Comparison of ENCODE assay signal across 12 cellular contexts in the genomic region with DNA sequence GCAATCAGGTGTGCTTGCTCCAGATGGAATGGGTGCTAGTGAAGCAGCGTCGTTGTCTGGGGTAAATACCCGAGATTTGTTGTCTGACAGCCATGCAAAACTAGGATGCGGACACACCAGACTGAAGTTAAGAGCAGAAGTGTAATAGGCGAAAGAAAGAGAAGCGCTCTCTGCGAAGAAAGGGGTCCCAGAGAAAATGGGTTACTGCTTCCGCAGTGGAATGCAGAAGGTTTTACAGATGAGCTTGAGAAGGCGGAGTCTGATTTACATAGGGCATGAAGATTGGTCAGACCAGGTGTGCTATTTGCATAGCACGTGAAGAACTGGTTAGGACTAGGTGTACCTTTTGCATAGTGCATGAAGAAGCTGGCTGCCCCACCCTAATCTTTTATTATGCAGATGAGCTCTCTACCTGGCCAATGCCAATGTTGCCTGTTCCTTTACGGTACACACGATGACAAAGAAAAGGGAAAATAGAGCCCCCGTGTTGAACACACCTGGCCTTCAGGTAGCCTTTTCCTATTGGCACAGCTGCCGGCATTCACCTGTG. TPM values are rescaled to one million over a fixed set of nuclear protein-coding genes. Genes with fewer than 3 reads are reported as not detected.
DNase-seq lines count a peak whose midpoint lies in the region; ATAC-seq and TF ChIP-seq lines count a peak whose summit lies in the region.
"Had no signal": no experiment of that assay in that cellular context is flagged by ENCODE, and none has a peak within 500 bp of the region (broad histone marks: within the 10 kb centered on the region; RNA-seq: fewer than 3 reads in every experiment).

No MANE protein-coding gene starts in this region.

- no peak overlapping the region for H3K27ac Mint-ChIP-seq in CD4-positive, alpha-beta T cell
- H3K27ac Mint-ChIP-seq: stimulated activated memory B cell treated with anti-CD40 and anti-IgM and Interleukin-4, amounts not matched to agents 10 μg/mL and 1 μg/mL and 100 μg/mL, for 72 hours had no signal

- DNase-seq in CD4-positive, alpha-beta T cell = no peak
- DNase-seq in NCI-H1436 treated with DMSO at 0.1 percent for 48 hours (lab: John Stamatoyannopoulos, UW) (peak; percentile 75), SW480 (ENCODE audit: low spot score) (peak; percentile 92), lower lobe of right lung (no peak), Ammon's horn (ENCODE audit: low spot score) (no peak), T1000 (lab: John Stamatoyannopoulos, UW) (no peak)
- DNase-seq: dorsolateral prefrontal cortex, NCI-H524 treated with DMSO at 0.1 percent for 48 hours had no signal

- H3K9me3 Mint-ChIP-seq in CD4-positive, alpha-beta T cell = no peaks in the 10 kb centered on the region
- H3K9me3 Mint-ChIP-seq: stimulated activated memory B cell treated with anti-CD40 and anti-IgM and Interleukin-4, amounts not matched to agents 10 μg/mL and 1 μg/mL and 100 μg/mL, for 72 hours had no signal

- H3K4me1 Mint-ChIP-seq in CD4-positive, alpha-beta T cell (ENCODE audit: low read depth) = peaks cover 17% of the 10 kb centered on the region

- CTCF ChIA-PET in CD4-positive, alpha-beta T cell (lab: Charles Lee) = interaction anchor here (1.6 kb wide), 1 partner anchor 104 kb away, joined by 6 read pairs; no protein-coding TSS in a partner anchor

- H3K9me3 ChIP-seq in CD4-positive, alpha-beta T cell (ENCODE audit: control insufficient read depth, low read length) = no peaks in the 10 kb centered on the region
- no peaks in the 10 kb centered on the region for H3K9me3 ChIP-seq in lower lobe of right lung

- ATAC-seq in CD4-positive, alpha-beta T cell (ENCODE audit: poor library complexity) = peak; percentile 93
- ATAC-seq in lower lobe of right lung = peak; percentile 64 to 67
- ATAC-seq in HG03108 (IDR thresholded peaks at IDR 0.05; ENCODE audit: unreplicated experiment) = no peak
- ATAC-seq in HG02678 (IDR thresholded peaks at IDR 0.05; ENCODE audit: unreplicated experiment) = no peak
- ATAC-seq: left lobe of liver; stimulated activated memory B cell treated with anti-CD40 and anti-IgM and Interleukin-4, amounts not matched to agents 10 μg/mL and 1 μg/mL and 100 μg/mL, for 72 hours had no signal

- no peak overlapping the region for H3K27ac ChIP-seq in CD4-positive, alpha-beta T cell (ENCODE audit: low read depth, low read length)
- H3K27ac ChIP-seq in lower lobe of right lung = no peak overlapping the region
- H3K27ac ChIP-seq: dorsolateral prefrontal cortex had no signal

- H3K36me3 ChIP-seq in lower lobe of right lung = no peaks in the 10 kb centered on the region

- peak overlapping the region; percentile 4 for H3K4me3 ChIP-seq in lower lobe of right lung
- H3K4me3 ChIP-seq: dorsolateral prefrontal cortex had no signal

- POLR2A ChIA-PET in CD4-positive, alpha-beta T cell (lab: Charles Lee) = interaction anchor here (0.7 to 2.7 kb wide), 4 partner anchors 12 to 104 kb away, joined by 4 to 11 read pairs (median 5); a partner anchor contains a TSS

- intact Hi-C loops in CD4-positive, alpha-beta T cell (cut with DNase I, micrococcal nuclease) = no loop called here
- intact Hi-C loops in lower lobe of right lung (cut with DNase I) = no loop called here

- H3K4me3 Mint-ChIP-seq in CD4-positive, alpha-beta T cell = no peak overlapping the region
- H3K4me3 Mint-ChIP-seq: stimulated activated memory B cell treated with anti-CD40 and anti-IgM and Interleukin-4, amounts not matched to agents 10 μg/mL and 1 μg/mL and 100 μg/mL, for 72 hours had no signal

- TF ChIP-seq CTCF in CD4-positive, alpha-beta T cell (IDR thresholded peaks at IDR 0.05) = no peak
- TF ChIP-seq CTCF in lower lobe of right lung (IDR thresholded peaks at IDR 0.05) = no peak

- H3K36me3 Mint-ChIP-seq in CD4-positive, alpha-beta T cell (ENCODE audit: low read depth) = no peaks in the 10 kb centered on the region
- H3K36me3 Mint-ChIP-seq: stimulated activated memory B cell treated with anti-CD40 and anti-IgM and Interleukin-4, amounts not matched to agents 10 μg/mL and 1 μg/mL and 100 μg/mL, for 72 hours had no signal

- no peaks in the 10 kb centered on the region for H3K27me3 ChIP-seq in CD4-positive, alpha-beta T cell (ENCODE audit: control insufficient read depth, insufficient read depth, low read length)
- no peaks in the 10 kb centered on the region for H3K27me3 ChIP-seq in lower lobe of right lung (ENCODE audit: low read depth)
- H3K27me3 ChIP-seq: dorsolateral prefrontal cortex had no signal

- peaks cover 40% of the 10 kb centered on the region for H3K4me1 ChIP-seq in lower lobe of right lung

- H3K27me3 Mint-ChIP-seq in CD4-positive, alpha-beta T cell = no peaks in the 10 kb centered on the region
- H3K27me3 Mint-ChIP-seq: stimulated activated memory B cell treated with anti-CD40 and anti-IgM and Interleukin-4, amounts not matched to agents 10 μg/mL and 1 μg/mL and 100 μg/mL, for 72 hours had no signal

RNA-seq across cellular contexts. Expression of a gene that starts 32.0 kb away (rescaled TPM):
- 10 to 100 TPM; 76.3 to 79.7 TPM for total RNA-seq in CD4-positive, alpha-beta T cell
- total RNA-seq in lower lobe of right lung = 25.5 TPM

RNA-seq across cellular contexts. Expression of a gene that starts 49.5 kb away (rescaled TPM):
- total RNA-seq in CD4-positive, alpha-beta T cell = 100 to 1,000 TPM; 226 to 257 TPM
- 281 TPM for total RNA-seq in lower lobe of right lung

Comparison
In these comparisons a context has a peak if more than half of its experiments do, and no peak if none do; other contexts are left out.
1. ATAC-seq: peak in CD4-positive, alpha-beta T cell (single experiment) and lower lobe of right lung (2 of 2); none in HG03108 (single experiment) and HG02678 (single experiment).
2. DNase-seq: peak in NCI-H1436 treated with DMSO at 0.1 percent for 48 hours (single experiment) and SW480 (single experiment); none in CD4-positive, alpha-beta T cell (0 of 10), lower lobe of right lung (single experiment), Ammon's horn (single experiment) and T1000 (single experiment).